10 cellular contexts compared by ENCODE assay signal in the genomic region with DNA sequence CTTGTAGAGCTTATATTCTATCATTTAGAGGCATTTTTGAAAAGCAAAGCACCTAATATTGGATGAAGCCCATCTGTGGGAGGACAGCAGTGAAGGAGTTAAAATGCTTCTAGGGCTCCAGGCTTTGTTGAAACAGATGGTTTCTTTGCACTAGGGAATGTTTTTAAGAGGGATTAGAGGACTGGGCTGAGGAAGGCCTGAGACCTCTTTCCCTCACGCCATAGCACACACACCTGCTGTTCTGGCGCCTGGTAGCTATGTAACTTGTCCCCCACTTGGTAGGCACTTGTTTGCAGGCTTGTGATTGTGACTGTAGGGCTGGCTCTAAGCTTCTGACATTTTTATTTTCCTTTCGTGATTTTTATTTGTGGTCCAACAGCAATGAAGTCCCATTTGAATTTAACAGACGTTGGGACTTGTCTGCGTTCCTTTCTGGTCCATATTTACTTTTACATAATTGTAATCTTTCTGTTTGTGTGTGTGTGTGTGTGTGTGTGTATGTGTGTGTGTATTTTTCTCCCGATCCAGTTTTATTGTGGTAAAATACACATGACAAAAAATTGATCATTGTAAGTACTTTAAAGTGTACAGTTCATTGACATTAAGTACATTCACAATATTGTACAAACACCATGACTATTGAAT. TPM values are rescaled to one million over a fixed set of nuclear protein-coding genes. Genes with fewer than 3 reads are reported as not detected.
DNase-seq lines count a peak whose midpoint lies in the region; ATAC-seq, FAIRE-seq and TF ChIP-seq lines count a peak whose summit lies in the region.
"Had no signal": no experiment of that assay in that cellular context is flagged by ENCODE, and none has a peak within 500 bp of the region (broad histone marks: within the 10 kb centered on the region; RNA-seq: fewer than 3 reads in every experiment).

No MANE protein-coding gene starts in this region.

- H3K4me1 Mint-ChIP-seq in mesothelial cell of epicardium: peaks cover 45% of the 10 kb centered on the region
- H3K4me1 Mint-ChIP-seq: B cell had no signal

- no peaks in the 10 kb centered on the region for H3K9me3 Mint-ChIP-seq in mesothelial cell of epicardium

- no peak for TF ChIP-seq CTCF in D721Med (IDR thresholded peaks at IDR 0.05; ENCODE audit: insufficient read depth, missing control alignments)
- no peak for TF ChIP-seq CTCF in mesothelial cell of epicardium (IDR thresholded peaks at IDR 0.05; ENCODE audit: unreplicated experiment)

- ATAC-seq in HG03108 (IDR thresholded peaks at IDR 0.05; ENCODE audit: unreplicated experiment): no peak
- ATAC-seq in GM18868 (IDR thresholded peaks at IDR 0.05; ENCODE audit: unreplicated experiment): no peak
- ATAC-seq: body of pancreas had no signal

- no peak for DNase-seq in D721Med (ENCODE audit: insufficient read length, low spot score)
- DNase-seq in NCI-H1694 (lab: John Stamatoyannopoulos, UW): peak; percentile 22
- peak; percentile 97 for DNase-seq in SHP77 treated with DMSO at 0.1 percent for 48 hours (lab: John Stamatoyannopoulos, UW)
- DNase-seq in mesothelial cell of epicardium (ENCODE audit: low spot score in 2 of 2, unreplicated experiment in 2 of 2): no peak
- DNase-seq in amniotic stem cell (lab: John Stamatoyannopoulos, UW): no peak
- no peak for DNase-seq in mucosa of gallbladder (ENCODE audit: low spot score)

- H3K27me3 Mint-ChIP-seq in mesothelial cell of epicardium (ENCODE audit: low read depth): no peaks in the 10 kb centered on the region
- H3K27me3 Mint-ChIP-seq: B cell had no signal

- H3K4me3 Mint-ChIP-seq in mesothelial cell of epicardium: no peak overlapping the region
- H3K4me3 Mint-ChIP-seq: B cell had no signal

- H3K36me3 Mint-ChIP-seq in mesothelial cell of epicardium: no peaks in the 10 kb centered on the region

- peak; percentile 96 for FAIRE-seq in D721Med (lab: Jason Lieb, UNC)

- peak overlapping the region; percentile 19 for H3K27ac Mint-ChIP-seq in mesothelial cell of epicardium
- H3K27ac Mint-ChIP-seq: B cell had no signal

RNA-seq across cellular contexts. Expression of gene MACF1, which starts 33.6 kb away (rescaled TPM):
- 282 to 301 TPM (median 283 TPM) in 3 replicates for total RNA-seq in mesothelial cell of epicardium
- total RNA-seq in mucosa of gallbladder: 404 TPM

Comparison
In these comparisons a context has a peak if more than half of its experiments do, and no peak if none do; other contexts are left out.
1. DNase-seq: peak in NCI-H1694 (single experiment) and SHP77 treated with DMSO at 0.1 percent for 48 hours (single experiment); none in D721Med (single experiment), mesothelial cell of epicardium (0 of 2), amniotic stem cell (single experiment) and mucosa of gallbladder (single experiment).